In the genomic region with DNA sequence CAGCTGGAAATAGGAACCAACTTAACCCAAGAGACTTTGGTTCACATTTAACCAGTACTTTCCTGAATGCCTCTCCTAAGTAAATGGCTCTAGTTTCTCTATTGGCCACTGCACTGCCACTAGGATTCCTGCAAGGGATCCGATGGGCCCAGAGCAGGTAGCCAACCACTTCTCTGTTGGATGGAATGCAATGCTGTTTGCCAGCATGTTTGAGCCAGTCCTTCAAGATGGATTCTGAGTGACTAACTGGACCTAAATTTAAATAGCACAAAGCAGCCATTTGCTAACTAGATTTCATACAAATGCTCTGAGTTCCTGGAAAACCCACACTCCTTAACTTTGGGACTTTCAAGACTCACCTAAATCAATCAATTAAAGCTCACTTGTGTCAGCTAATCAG, we compare ENCODE assay signal across 1 cellular context.
TF ChIP-seq lines count a peak whose summit lies in the region.

No MANE protein-coding gene starts in this region.

TF ChIP-seq in IMR-90, 13 proteins besides CTCF, POLR2A, EP300 and RAD21:
- TF ChIP-seq BHLHE40 (IDR thresholded peaks at IDR 0.05; ENCODE audit: low read depth, low read length) (no peak), NFE2L2 (IDR thresholded peaks at IDR 0.05; ENCODE audit: low read depth, low read length) (no peak), SMC3 (IDR thresholded peaks at IDR 0.05; ENCODE audit: low read depth, low read length) (no peak), RCOR1 (IDR thresholded peaks at IDR 0.05; ENCODE audit: insufficient replicate concordance, low read length) (no peak), MXI1 (IDR thresholded peaks at IDR 0.05; ENCODE audit: borderline replicate concordance, low read depth, low read length) (no peak), MAZ (IDR thresholded peaks at IDR 0.05; ENCODE audit: borderline replicate concordance, low read depth, low read length) (no peak), FOS (IDR thresholded peaks at IDR 0.05; ENCODE audit: low read depth, low read length) (no peak)
- TF ChIP-seq, protein P1, sequence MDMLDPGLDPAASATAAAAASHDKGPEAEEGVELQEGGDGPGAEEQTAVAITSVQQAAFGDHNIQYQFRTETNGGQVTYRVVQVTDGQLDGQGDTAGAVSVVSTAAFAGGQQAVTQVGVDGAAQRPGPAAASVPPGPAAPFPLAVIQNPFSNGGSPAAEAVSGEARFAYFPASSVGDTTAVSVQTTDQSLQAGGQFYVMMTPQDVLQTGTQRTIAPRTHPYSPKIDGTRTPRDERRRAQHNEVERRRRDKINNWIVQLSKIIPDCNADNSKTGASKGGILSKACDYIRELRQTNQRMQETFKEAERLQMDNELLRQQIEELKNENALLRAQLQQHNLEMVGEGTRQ (IDR thresholded peaks at IDR 0.05; ENCODE audit: low read depth, low read length), result no peak
